ENCODE assay signal across 8 cellular contexts in the genomic region with DNA sequence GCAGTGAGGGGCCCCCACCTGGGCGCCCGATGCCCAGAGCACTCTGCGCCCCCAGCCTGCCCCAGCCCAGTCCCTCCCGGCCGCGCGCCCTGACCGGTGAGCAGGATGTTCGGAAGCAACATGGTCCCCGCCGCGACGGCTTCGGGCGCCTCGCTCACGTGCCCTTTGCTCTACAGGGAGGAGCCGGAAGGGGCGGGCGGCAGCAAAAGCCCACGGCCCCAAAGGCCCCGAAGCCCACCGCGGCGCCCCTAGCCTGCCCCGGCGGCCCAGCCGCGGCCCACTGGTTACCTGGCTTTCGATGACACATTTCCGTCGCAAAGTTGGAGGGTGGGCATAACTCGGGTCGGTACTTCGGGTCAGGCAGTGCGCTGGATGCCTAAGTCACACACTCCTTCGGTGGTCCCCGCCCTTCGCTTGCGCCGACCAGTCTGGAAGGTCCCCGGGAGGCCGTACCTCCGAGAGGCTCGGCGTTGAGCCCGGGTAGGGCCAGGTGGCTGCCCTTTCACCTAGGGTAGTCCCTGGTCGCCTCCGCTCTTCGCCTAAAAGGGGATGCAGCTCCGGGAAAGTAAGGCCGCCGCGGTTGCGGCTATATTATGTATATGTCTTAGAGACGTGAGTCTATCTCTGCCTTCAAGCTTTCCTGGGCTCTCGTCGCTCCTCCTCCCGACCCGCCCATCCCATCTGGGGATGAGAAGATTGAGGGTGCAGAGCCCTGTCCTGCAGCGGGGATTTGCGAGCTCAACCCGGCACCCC. TPM values are rescaled to one million over a fixed set of nuclear protein-coding genes. Genes with fewer than 3 reads are reported as not detected.
DNase-seq lines count a peak whose midpoint lies in the region; ATAC-seq and TF ChIP-seq lines count a peak whose summit lies in the region.

TSS of gene AK6 (minus strand) at position 152 of the 753 bp plus-strand sequence. CDS start at position 122, 30 bp downstream.
A gene with protein sequence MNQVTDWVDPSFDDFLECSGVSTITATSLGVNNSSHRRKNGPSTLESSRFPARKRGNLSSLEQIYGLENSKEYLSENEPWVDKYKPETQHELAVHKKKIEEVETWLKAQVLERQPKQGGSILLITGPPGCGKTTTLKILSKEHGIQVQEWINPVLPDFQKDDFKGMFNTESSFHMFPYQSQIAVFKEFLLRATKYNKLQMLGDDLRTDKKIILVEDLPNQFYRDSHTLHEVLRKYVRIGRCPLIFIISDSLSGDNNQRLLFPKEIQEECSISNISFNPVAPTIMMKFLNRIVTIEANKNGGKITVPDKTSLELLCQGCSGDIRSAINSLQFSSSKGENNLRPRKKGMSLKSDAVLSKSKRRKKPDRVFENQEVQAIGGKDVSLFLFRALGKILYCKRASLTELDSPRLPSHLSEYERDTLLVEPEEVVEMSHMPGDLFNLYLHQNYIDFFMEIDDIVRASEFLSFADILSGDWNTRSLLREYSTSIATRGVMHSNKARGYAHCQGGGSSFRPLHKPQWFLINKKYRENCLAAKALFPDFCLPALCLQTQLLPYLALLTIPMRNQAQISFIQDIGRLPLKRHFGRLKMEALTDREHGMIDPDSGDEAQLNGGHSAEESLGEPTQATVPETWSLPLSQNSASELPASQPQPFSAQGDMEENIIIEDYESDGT (plus strand): TSS at position 450 of the 753 bp plus-strand sequence. CDS start 2,391 bp downstream, outside the sequence.
TSS of gene TAF9 (minus strand) at position 152 of the 753 bp plus-strand sequence. CDS start 3,783 bp downstream, outside the sequence.

- H3K27ac ChIP-seq in SK-N-SH (ENCODE audit: low read depth in 2 of 2, low read length in 1 of 2), result peak within 1 kb of the TSS; percentile 96 to 97
- H3K27ac ChIP-seq in temporal lobe (ENCODE audit: low read depth, low read length), result peak within 1 kb of the TSS; percentile 72

- no peak for TF ChIP-seq EP300 in SK-N-SH (IDR thresholded peaks at IDR 0.05; ENCODE audit: borderline replicate concordance in 1 of 2, low read depth in 1 of 2, low read length in 1 of 2)

- TF ChIP-seq CTCF in SK-N-SH (IDR thresholded peaks at IDR 0.05), result no peak

- H4K20me1 ChIP-seq in SK-N-SH (ENCODE audit: insufficient read depth), result peaks cover 15% of the 10 kb centered on the region; the same call in 1 of the 2 replicates

- peak; percentile 90 for ATAC-seq in HG02571 (IDR thresholded peaks at IDR 0.05; ENCODE audit: unreplicated experiment)

- peak within 1 kb of the TSS; percentile 93 for H3K4me3 Mint-ChIP-seq in activated naive CD4-positive, alpha-beta T cell treated with anti-CD3 and anti-CD28 coated beads, Interleukin-2, amount 50 U/mL, for 24 hours

- CTCF ChIA-PET in SK-N-SH (lab: Yijun Ruan, JAX), result no interaction called here

- H3K9ac ChIP-seq in SK-N-SH, result peak within 1 kb of the TSS; percentile 99

- no peaks in the 10 kb centered on the region for H3K9me3 Mint-ChIP-seq in activated naive CD4-positive, alpha-beta T cell treated with anti-CD3 and anti-CD28 coated beads, Interleukin-2, amount 50 U/mL, for 24 hours

- no peaks in the 10 kb centered on the region for H3K27me3 ChIP-seq in SK-N-SH (ENCODE audit: insufficient read depth)

- H3F3A ChIP-seq in SK-N-SH (replicated peaks; ENCODE audit: insufficient read depth), result peaks cover 9% of the 10 kb centered on the region

- no peaks in the 10 kb centered on the region for H3K27me3 Mint-ChIP-seq in activated naive CD4-positive, alpha-beta T cell treated with anti-CD3 and anti-CD28 coated beads, Interleukin-2, amount 50 U/mL, for 24 hours

- H2AFZ ChIP-seq in SK-N-SH (ENCODE audit: low read depth), result peak within 1 kb of the TSS; percentile 85

- H3K4me3 ChIP-seq in SK-N-SH (ENCODE audit: low read depth in 2 of 2, low read length in 1 of 2), result peak within 1 kb of the TSS; percentile 88 to 90

- peaks cover 29 to 38% of the 10 kb centered on the region in 2 experiments for H3K36me3 ChIP-seq in SK-N-SH (replicated peaks in 1 of 2; ENCODE audit: control insufficient read depth in 1 of 2, insufficient read depth in 2 of 2, low read length in 1 of 2)

- POLR2A ChIA-PET in SK-N-SH (lab: Yijun Ruan, JAX), result interaction anchor here (0.5 to 0.6 kb wide), 2 partner anchors 421 to 1640 kb away, joined by 3 read pairs; no protein-coding TSS in a partner anchor

- H3K9me3 ChIP-seq in SK-N-SH, result no peaks in the 10 kb centered on the region

- H3K4me2 ChIP-seq in SK-N-SH, result peak within 1 kb of the TSS; percentile 84

- no peak for TF ChIP-seq RAD21 in SK-N-SH (IDR thresholded peaks at IDR 0.05; ENCODE audit: low read length)

- peaks cover 7 to 13% of the 10 kb centered on the region in 2 experiments; a peak in 3 of 4 replicates for H3K4me1 ChIP-seq in SK-N-SH (ENCODE audit: control insufficient read depth in 1 of 2, insufficient read depth in 2 of 2, low read depth in 1 of 2, low read length in 1 of 2)

- peak within 1 kb of the TSS; percentile 99 for H3K27ac Mint-ChIP-seq in activated naive CD4-positive, alpha-beta T cell treated with anti-CD3 and anti-CD28 coated beads, Interleukin-2, amount 50 U/mL, for 24 hours

- H3K36me3 Mint-ChIP-seq in activated naive CD4-positive, alpha-beta T cell treated with anti-CD3 and anti-CD28 coated beads, Interleukin-2, amount 50 U/mL, for 24 hours, result peaks cover 8% of the 10 kb centered on the region

- peaks cover 54% of the 10 kb centered on the region for H3K4me1 Mint-ChIP-seq in activated naive CD4-positive, alpha-beta T cell treated with anti-CD3 and anti-CD28 coated beads, Interleukin-2, amount 50 U/mL, for 24 hours

- peaks cover 88% of the 10 kb centered on the region for H3K79me2 ChIP-seq in SK-N-SH (ENCODE audit: insufficient read depth)

- DNase-seq in GM04504 (ENCODE audit: low read depth), result peak; percentile 83
- peak; percentile 72 for DNase-seq in NCI-H1048 (lab: John Stamatoyannopoulos, UW)
- peak; percentile 93 for DNase-seq in SK-N-SH
- DNase-seq in glomerular endothelial cell (ENCODE audit: extremely low read depth, low read depth, low spot score), result peak; percentile 56
- DNase-seq in occipital lobe (lab: John Stamatoyannopoulos, UW), result peak; percentile 84

- H3K9me2 ChIP-seq in SK-N-SH, result no peaks in the 10 kb centered on the region

- WGBS in SK-N-SH (ENCODE audit: low lambda C conversion rate), result under 1% methylated on average over 33 of the region's 63 CpGs

TF ChIP-seq in SK-N-SH, 30 proteins besides CTCF, POLR2A, EP300 and RAD21 (continues in another document):
- TF ChIP-seq NFIC (IDR thresholded peaks at IDR 0.05; ENCODE audit: borderline replicate concordance), result no peak
- TF ChIP-seq ELF1 (IDR thresholded peaks at IDR 0.05), result no peak; the same call in 1 of the 2 replicates
- no peak for TF ChIP-seq FOXJ3 (CRISPR knock-in tag; IDR thresholded peaks at IDR 0.05)
- peak; percentile 56; the same call in 1 of the 2 replicates for TF ChIP-seq SIN3A (IDR thresholded peaks at IDR 0.05; ENCODE audit: borderline replicate concordance, low read depth, low read length)
- TF ChIP-seq POLR2AphosphoS5 (IDR thresholded peaks at IDR 0.05; ENCODE audit: low read depth, low read length), result peak; percentile 72
- no peak for TF ChIP-seq NRF1 (IDR thresholded peaks at IDR 0.05; ENCODE audit: low read depth, low read length)
- TF ChIP-seq, protein P1, sequence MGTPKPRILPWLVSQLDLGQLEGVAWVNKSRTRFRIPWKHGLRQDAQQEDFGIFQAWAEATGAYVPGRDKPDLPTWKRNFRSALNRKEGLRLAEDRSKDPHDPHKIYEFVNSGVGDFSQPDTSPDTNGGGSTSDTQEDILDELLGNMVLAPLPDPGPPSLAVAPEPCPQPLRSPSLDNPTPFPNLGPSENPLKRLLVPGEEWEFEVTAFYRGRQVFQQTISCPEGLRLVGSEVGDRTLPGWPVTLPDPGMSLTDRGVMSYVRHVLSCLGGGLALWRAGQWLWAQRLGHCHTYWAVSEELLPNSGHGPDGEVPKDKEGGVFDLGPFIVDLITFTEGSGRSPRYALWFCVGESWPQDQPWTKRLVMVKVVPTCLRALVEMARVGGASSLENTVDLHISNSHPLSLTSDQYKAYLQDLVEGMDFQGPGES (IDR thresholded peaks at IDR 0.05; ENCODE audit: low read depth, low read length), result no peak
- TF ChIP-seq USF1 (IDR thresholded peaks at IDR 0.05; ENCODE audit: borderline replicate concordance, low read depth), result peak; percentile 92
- no peak for TF ChIP-seq RXRA (IDR thresholded peaks at IDR 0.05; ENCODE audit: borderline replicate concordance, low read depth)
- TF ChIP-seq GATA2 (CRISPR knock-in tag; IDR thresholded peaks at IDR 0.05), result no peak
- TF ChIP-seq FOXM1 (IDR thresholded peaks at IDR 0.05; ENCODE audit: low read depth), result no peak
- TF ChIP-seq, protein P2, sequence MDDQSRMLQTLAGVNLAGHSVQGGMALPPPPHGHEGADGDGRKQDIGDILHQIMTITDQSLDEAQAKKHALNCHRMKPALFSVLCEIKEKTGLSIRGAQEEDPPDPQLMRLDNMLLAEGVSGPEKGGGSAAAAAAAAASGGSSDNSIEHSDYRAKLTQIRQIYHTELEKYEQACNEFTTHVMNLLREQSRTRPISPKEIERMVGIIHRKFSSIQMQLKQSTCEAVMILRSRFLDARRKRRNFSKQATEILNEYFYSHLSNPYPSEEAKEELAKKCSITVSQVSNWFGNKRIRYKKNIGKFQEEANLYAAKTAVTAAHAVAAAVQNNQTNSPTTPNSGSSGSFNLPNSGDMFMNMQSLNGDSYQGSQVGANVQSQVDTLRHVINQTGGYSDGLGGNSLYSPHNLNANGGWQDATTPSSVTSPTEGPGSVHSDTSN (IDR thresholded peaks at IDR 0.05), result no peak; the same call in none of the 2 replicates

RNA-seq across cellular contexts. Expression of gene AK6, which starts in this region (rescaled TPM):
- polyA plus RNA-seq in SK-N-SH (2012; rRNA removed), result 12.9 and 15.1 TPM in 2 replicates
- polyA plus RNA-seq in SK-N-SH (2012; cell fraction: cytosol; rRNA removed), result 23.4 and 43.1 TPM in 2 replicates
- polyA plus RNA-seq in SK-N-SH (2012; cell fraction: nucleus; rRNA removed), result 4.9 and 9.5 TPM in 2 replicates
- total RNA-seq in glomerular endothelial cell, result 18.1 and 21.1 TPM in 2 replicates
- 22.0 TPM for total RNA-seq in occipital lobe
- total RNA-seq in temporal lobe, result 24.3 TPM

RNA-seq across cellular contexts. Expression of the second gene that starts in this region (rescaled TPM):
- 15.4 and 16.9 TPM in 2 replicates for polyA plus RNA-seq in SK-N-SH (2012; rRNA removed)
- 15.0 and 16.9 TPM in 2 replicates for polyA plus RNA-seq in SK-N-SH (2012; cell fraction: cytosol; rRNA removed)
- polyA plus RNA-seq in SK-N-SH (2012; cell fraction: nucleus; rRNA removed), result 34.8 and 41.9 TPM in 2 replicates
- total RNA-seq in glomerular endothelial cell (13.5 and 15.6 TPM in 2 replicates), occipital lobe (32.1 TPM), temporal lobe (26.6 TPM)

RNA-seq across cellular contexts. Expression of gene TAF9, which starts in this region (rescaled TPM):
- polyA plus RNA-seq in SK-N-SH (2012; rRNA removed), result 106 and 138 TPM in 2 replicates
- 140 and 172 TPM in 2 replicates for polyA plus RNA-seq in SK-N-SH (2012; cell fraction: cytosol; rRNA removed)
- 65.0 and 98.1 TPM in 2 replicates for polyA plus RNA-seq in SK-N-SH (2012; cell fraction: nucleus; rRNA removed)
- 54.3 and 54.9 TPM in 2 replicates for total RNA-seq in glomerular endothelial cell
- 83.0 TPM for total RNA-seq in occipital lobe
- total RNA-seq in temporal lobe, result 56.1 TPM

Comparison
In these comparisons a context has a peak if more than half of its experiments do, and no peak if none do; other contexts are left out.
1. Peak in every context shown above with its lines: DNase-seq, ATAC-seq, H3K4me3 ChIP-seq and H3K27ac ChIP-seq.